ENCODE assay signal across 26 cellular contexts in genomic region chr1:44251989-44252625, GRCh38. TPM values are rescaled to one million over a fixed set of nuclear protein-coding genes. Genes with fewer than 3 reads are reported as not detected.
DNase-seq lines count a peak whose midpoint lies in the region; ATAC-seq and TF ChIP-seq lines count a peak whose summit lies in the region.
"Had no signal": no experiment of that assay in that cellular context is flagged by ENCODE, and none has a peak within 500 bp of the region (broad histone marks: within the 10 kb centered on the region; RNA-seq: fewer than 3 reads in every experiment).

No MANE protein-coding gene starts in this region.

- H3K4me1 ChIP-seq in mucosa of descending colon (ENCODE audit: low read depth) = peaks cover 21% of the 10 kb centered on the region
- H3K4me1 ChIP-seq: BLaER1 had no signal

- H3K4me3 ChIP-seq in WERI-Rb-1 (ENCODE audit: low read depth, low read length) (peak overlapping the region; percentile 4; the same call in 1 of the 2 replicates), mucosa of descending colon (no peak overlapping the region)
- H3K4me3 ChIP-seq: BLaER1, cardiac muscle cell, esophagus muscularis mucosa, heart right ventricle, SK-N-MC had no signal

- no peaks in the 10 kb centered on the region for H3K27me3 ChIP-seq in WERI-Rb-1 (ENCODE audit: insufficient read depth, low read depth, severe bottlenecking)
- H3K27me3 ChIP-seq: BLaER1, cardiac muscle cell, esophagus muscularis mucosa, heart right ventricle, neutrophil had no signal

- intact Hi-C loops in mucosa of descending colon (cut with DNase I, micrococcal nuclease) = no loop called here

- H3K9me3 ChIP-seq in WERI-Rb-1 (ENCODE audit: severe bottlenecking) (no peaks in the 10 kb centered on the region), mucosa of descending colon (no peaks in the 10 kb centered on the region)
- H3K9me3 ChIP-seq: BLaER1, esophagus muscularis mucosa, heart right ventricle, neutrophil had no signal

- H3K36me3 ChIP-seq in WERI-Rb-1 (peaks cover 7% of the 10 kb centered on the region; the same call in 1 of the 2 replicates), mucosa of descending colon (ENCODE audit: low read depth) (no peaks in the 10 kb centered on the region)
- H3K36me3 ChIP-seq: cardiac muscle cell, neutrophil had no signal

- peak; percentile 58 for ATAC-seq in mucosa of descending colon
- ATAC-seq in HG02870 (IDR thresholded peaks at IDR 0.05; ENCODE audit: unreplicated experiment) = no peak
- no peak for ATAC-seq in HG03139 (IDR thresholded peaks at IDR 0.05; ENCODE audit: unreplicated experiment)
- ATAC-seq: activated CD8-positive, alpha-beta T cell treated with anti-CD3 and anti-CD28 coated beads for 36 hours; activated naive CD4-positive, alpha-beta T cell treated with anti-CD3 and anti-CD28 coated beads, Interleukin-2, amount 50 U/mL, for 72 hours; heart right ventricle; sciatic nerve; stimulated activated effector memory CD8-positive, alpha-beta T cell treated with anti-CD3 and anti-CD28 coated beads, Interleukin-12 subunit alpha, Interleukin-12 subunit beta, amount 100 ng/mL, for 72 hours had no signal

- no peak for TF ChIP-seq CTCF in WERI-Rb-1 (IDR thresholded peaks at IDR 0.05; ENCODE audit: low read depth, low read length)
- no peak for TF ChIP-seq CTCF in mucosa of descending colon (IDR thresholded peaks at IDR 0.05)

- H3K27ac ChIP-seq in WERI-Rb-1 = peak overlapping the region; percentile 82
- H3K27ac ChIP-seq: BLaER1, cardiac muscle cell, esophagus muscularis mucosa, neutrophil, SK-N-MC had no signal

- peak; percentile 90 for DNase-seq in G401 (ENCODE audit: low spot score)
- DNase-seq in NCI-H2227 treated with DMSO at 0.1 percent for 48 hours (lab: John Stamatoyannopoulos, UW) = peak; percentile 18
- peak; percentile 89 for DNase-seq in WERI-Rb-1
- no peak for DNase-seq in mucosa of descending colon
- DNase-seq in H4 (ENCODE audit: low spot score) = no peak
- no peak for DNase-seq in stimulated activated naive CD4-positive, alpha-beta T cell treated with Interleukin-2 at 50 U/mL for 16 hours (lab: John Stamatoyannopoulos, UW)
- DNase-seq: activated CD4-positive, CD25-positive, alpha-beta regulatory T cell treated with anti-CD3 and anti-CD28 coated beads, Interleukin-2, amount 50 U/mL, for 72 hours; activated CD8-positive, alpha-beta T cell treated with anti-CD3 and anti-CD28 coated beads for 36 hours; dermis blood vessel endothelial cell; DMS53; foreskin melanocyte; heart right ventricle; NCI-H1048; NCI-H2081 treated with DMSO at 0.1 percent for 48 hours; NCI-H69; stimulated activated CD4-positive, alpha-beta T cell treated with anti-CD3 and anti-CD28 coated beads, Interleukin-4, amount 100 ng/mL, for 24 hours had no signal

- in situ Hi-C loops in G401 (cut with HindIII; ENCODE audit: low sequenced_read_pairs) = no loop called here

RNA-seq across cellular contexts. Expression of gene DMAP1, which starts 38.8 kb away (rescaled TPM):
- 39.5 and 43.0 TPM in 2 replicates for total RNA-seq in G401 (2014; rRNA removed; shearing (Covaris generic))
- 10 to 100 TPM; 40.8 to 52.0 (median 44.0) TPM for total RNA-seq in mucosa of descending colon
- 6.3 and 15.3 TPM in 2 replicates for total RNA-seq in H4 (2014; rRNA removed; shearing (Covaris generic))

Comparison
In these comparisons a context has a peak if more than half of its experiments do, and no peak if none do; other contexts are left out.
1. DNase-seq: peak in G401 (single experiment), NCI-H2227 treated with DMSO at 0.1 percent for 48 hours (single experiment) and WERI-Rb-1 (single experiment); none in mucosa of descending colon (0 of 3), H4 (single experiment) and stimulated activated naive CD4-positive, alpha-beta T cell treated with Interleukin-2 at 50 U/mL for 16 hours (single experiment).